24 cellular contexts compared by ENCODE assay signal in genomic region chr1:56788102-56788501, GRCh38. TPM values are rescaled to one million over a fixed set of nuclear protein-coding genes. Genes with fewer than 3 reads are reported as not detected.
DNase-seq lines count a peak whose midpoint lies in the region; ATAC-seq and TF ChIP-seq lines count a peak whose summit lies in the region.
"Had no signal": no experiment of that assay in that cellular context is flagged by ENCODE, and none has a peak within 500 bp of the region (broad histone marks: within the 10 kb centered on the region; RNA-seq: fewer than 3 reads in every experiment).

No MANE protein-coding gene starts in this region.

- no peak overlapping the region for H3K9ac ChIP-seq in mucosa of rectum (ENCODE audit: low read depth in 1 of 2, low read length in 2 of 2)
- H3K9ac ChIP-seq: neural progenitor cell had no signal

- TF ChIP-seq CTCF in C4-2B (conservative IDR thresholded peaks at IDR 0.05): peak; percentile 34
- peak; percentile 47 for TF ChIP-seq CTCF in VCaP (conservative IDR thresholded peaks at IDR 0.05)
- no peak for TF ChIP-seq CTCF in gastroesophageal sphincter (IDR thresholded peaks at IDR 0.05)

- no peaks in the 10 kb centered on the region for H3K36me3 ChIP-seq in mucosa of rectum (ENCODE audit: control insufficient read depth in 2 of 2, insufficient read depth in 2 of 2, low read length in 2 of 2)
- H3K36me3 ChIP-seq in gastroesophageal sphincter: no peaks in the 10 kb centered on the region
- H3K36me3 ChIP-seq: ascending aorta, BE2C, neural progenitor cell, SJSA1 had no signal

- H3K4me3 ChIP-seq in mucosa of rectum (ENCODE audit: low read length in 2 of 2): no peak overlapping the region
- H3K4me3 ChIP-seq in gastroesophageal sphincter: no peak overlapping the region
- H3K4me3 ChIP-seq: ascending aorta, neural progenitor cell, SJSA1, testis had no signal

- H3K27me3 ChIP-seq in mucosa of rectum (ENCODE audit: control insufficient read depth in 2 of 2, insufficient read depth in 2 of 2, low read length in 2 of 2) (no peaks in the 10 kb centered on the region), gastroesophageal sphincter (no peaks in the 10 kb centered on the region)
- H3K27me3 ChIP-seq: ascending aorta, BE2C, neural progenitor cell, SJSA1, testis had no signal

- no peak for TF ChIP-seq EP300 in gastroesophageal sphincter (IDR thresholded peaks at IDR 0.05)

- H3K9me3 ChIP-seq in mucosa of rectum (ENCODE audit: control insufficient read depth in 2 of 2, low read length in 2 of 2): no peaks in the 10 kb centered on the region
- no peaks in the 10 kb centered on the region for H3K9me3 ChIP-seq in gastroesophageal sphincter
- H3K9me3 ChIP-seq: ascending aorta, BE2C, SJSA1, testis had no signal

- in situ Hi-C loops in G401 (cut with HindIII; ENCODE audit: low sequenced_read_pairs): no loop called here

- peaks cover 13 to 14% of the 10 kb centered on the region in 2 donors for H3K4me1 ChIP-seq in mucosa of rectum (ENCODE audit: control insufficient read depth in 2 of 2, insufficient read depth in 2 of 2, low read length in 2 of 2)
- no peaks in the 10 kb centered on the region for H3K4me1 ChIP-seq in gastroesophageal sphincter
- H3K4me1 ChIP-seq: ascending aorta, BE2C, neural progenitor cell, SJSA1, testis had no signal

- DNase-seq in G401 (ENCODE audit: low spot score): peak; percentile 18
- DNase-seq: activated CD4-positive, alpha-beta T cell treated with anti-CD3 and anti-CD28 coated beads for 4 hours; activated CD8-positive, alpha-beta memory T cell treated with anti-CD3 and anti-CD28 coated beads, Interleukin-2, amount 50 U/mL, for 48 hours; activated naive CD4-positive, alpha-beta T cell; immature natural killer cell; MM.1S; stimulated activated CD4-positive, alpha-beta T cell treated with anti-CD3 and anti-CD28 coated beads, Interleukin-4, amount 100 ng/mL, for 24 hours; stimulated activated CD8-positive, alpha-beta memory T cell treated with anti-CD3 and anti-CD28 coated beads, Interleukin-4, amount 100 ng/mL, for 48 hours had no signal

- H3K27ac ChIP-seq in C4-2B: peak overlapping the region; percentile 82
- peak overlapping the region; percentile 95 for H3K27ac ChIP-seq in VCaP
- H3K27ac ChIP-seq in mucosa of rectum (ENCODE audit: low read depth in 2 of 2, low read length in 2 of 2): peak overlapping the region; percentile 46 to 70
- H3K27ac ChIP-seq in gastroesophageal sphincter: no peak overlapping the region
- H3K27ac ChIP-seq: ascending aorta, neural progenitor cell, SJSA1, testis had no signal

- ATAC-seq in GM21447 (IDR thresholded peaks at IDR 0.05; ENCODE audit: unreplicated experiment) (no peak), HG03565 (IDR thresholded peaks at IDR 0.05; ENCODE audit: unreplicated experiment) (no peak), gastroesophageal sphincter (no peak)
- ATAC-seq: HCT116 had no signal

- no peak for TF ChIP-seq POLR2A in gastroesophageal sphincter (IDR thresholded peaks at IDR 0.05)

RNA-seq across cellular contexts. Expression of gene FYB2, which starts 31.1 kb away (rescaled TPM):
- total RNA-seq in G401 (2014; rRNA removed; shearing (Covaris generic)): not detected in 2 replicates
- under 1 TPM in 1 of 4 donors, not detected in 3; 0.64 TPM for total RNA-seq in gastroesophageal sphincter
- total RNA-seq: ascending aorta, Daoy, epithelial cell of proximal tubule, glomerular endothelial cell, mesenteric fat pad had no signal

Comparison
In these comparisons a context has a peak if more than half of its experiments do, and no peak if none do; other contexts are left out.
1. H3K27ac ChIP-seq: peak in C4-2B (single experiment), VCaP (single experiment) and mucosa of rectum (2 of 2); none in gastroesophageal sphincter (0 of 4).
2. CTCF ChIP-seq: peak in C4-2B (single experiment) and VCaP (single experiment); none in gastroesophageal sphincter (0 of 4).